8 cellular contexts compared by ENCODE assay signal in the genomic region with DNA sequence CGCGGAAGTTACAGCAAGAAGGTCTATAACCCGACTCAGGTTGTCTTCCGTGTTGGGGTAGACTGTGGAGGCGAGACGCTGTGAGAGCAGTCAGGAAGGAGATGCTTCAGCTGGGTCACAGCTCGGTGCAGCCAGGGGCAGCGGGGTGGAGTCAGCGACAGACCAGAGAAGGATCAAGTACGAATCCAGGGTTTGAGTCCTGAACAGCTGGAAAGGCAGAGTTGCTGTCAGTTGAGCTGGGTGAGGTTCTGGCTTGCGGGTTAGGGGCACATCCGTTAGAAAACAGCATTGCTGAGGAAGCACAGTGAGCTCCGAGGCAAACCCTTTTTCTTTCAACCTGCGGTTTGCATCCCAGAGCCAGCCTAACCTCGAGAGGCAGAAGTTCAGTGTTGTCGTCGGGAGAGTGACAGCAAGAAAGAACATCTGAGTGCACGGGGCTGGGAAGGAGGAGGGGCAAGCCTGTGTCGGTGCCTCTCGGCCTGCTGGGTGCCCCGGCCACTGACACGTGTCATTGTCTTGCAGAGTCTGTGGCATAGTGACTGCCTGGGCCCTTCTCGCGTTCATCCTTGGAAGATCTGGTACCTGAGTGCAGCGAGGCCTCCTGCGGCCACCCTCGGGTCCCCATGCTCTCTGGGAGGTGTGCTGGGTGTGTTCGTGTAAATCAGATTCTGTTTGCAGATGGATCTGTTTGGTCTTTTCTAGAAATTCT. TPM values are rescaled to one million over a fixed set of nuclear protein-coding genes. Genes with fewer than 3 reads are reported as not detected.
DNase-seq lines count a peak whose midpoint lies in the region; ATAC-seq and TF ChIP-seq lines count a peak whose summit lies in the region.

No MANE protein-coding gene starts in this region.

- H3K9me3 Mint-ChIP-seq in CD4-positive, alpha-beta T cell, result no peaks in the 10 kb centered on the region
- H3K9me3 Mint-ChIP-seq in activated B cell treated with CpG ODN at 0.5 μM for 24 hours, result no peaks in the 10 kb centered on the region

- H3K36me3 Mint-ChIP-seq in CD4-positive, alpha-beta T cell (ENCODE audit: low read depth), result no peaks in the 10 kb centered on the region
- H3K36me3 Mint-ChIP-seq in activated B cell treated with CpG ODN at 0.5 μM for 24 hours (ENCODE audit: low read depth), result no peaks in the 10 kb centered on the region

- ATAC-seq in CD4-positive, alpha-beta T cell (ENCODE audit: poor library complexity), result peak; percentile 85
- ATAC-seq in HG02852 (IDR thresholded peaks at IDR 0.05; ENCODE audit: unreplicated experiment), result peak; percentile 58
- peak; percentile 60 for ATAC-seq in activated B cell treated with CpG ODN at 0.5 μM for 24 hours (ENCODE audit: low read depth)
- ATAC-seq in lower lobe of right lung, result peak; percentile 35 to 40
- ATAC-seq in GM18868 (IDR thresholded peaks at IDR 0.05; ENCODE audit: unreplicated experiment), result no peak
- no peak for ATAC-seq in right cardiac atrium

- peak overlapping the region; percentile 81 for H3K27ac Mint-ChIP-seq in CD4-positive, alpha-beta T cell
- H3K27ac Mint-ChIP-seq in activated B cell treated with CpG ODN at 0.5 μM for 24 hours, result no peak overlapping the region

- intact Hi-C loops in CD4-positive, alpha-beta T cell (cut with DNase I, micrococcal nuclease), result no loop called here
- intact Hi-C loops in activated B cell treated with CpG ODN at 0.5 μM for 24 hours (cut with micrococcal nuclease) (no loop called here), lower lobe of right lung (cut with DNase I) (no loop called here), right cardiac atrium (cut with DNase I) (no loop called here)

- 57% methylated on average over 28 of the region's 28 CpGs for WGBS in right cardiac atrium

- no peaks in the 10 kb centered on the region for H3K4me1 ChIP-seq in lower lobe of right lung
- no peaks in the 10 kb centered on the region for H3K4me1 ChIP-seq in right cardiac atrium (ENCODE audit: control insufficient read depth, insufficient read depth, low read length)

- peak in 8 of 10 experiments; percentile 5 to 42 (median 22) for DNase-seq in CD4-positive, alpha-beta T cell
- DNase-seq in activated B cell treated with CpG ODN at 0.5 μM for 24 hours (no peak), lower lobe of right lung (peak; percentile 45), dedifferentiated amniotic fluid mesenchymal stem cell (ENCODE audit: extremely low spot score) (no peak), inferior parietal cortex (ENCODE audit: extremely low spot score) (no peak), right cardiac atrium (no peak)

- H3K27ac ChIP-seq in CD4-positive, alpha-beta T cell (ENCODE audit: low read depth, low read length), result peak overlapping the region; percentile 33
- H3K27ac ChIP-seq in lower lobe of right lung (no peak overlapping the region), right cardiac atrium (ENCODE audit: low read length) (no peak overlapping the region)

- H3K4me1 Mint-ChIP-seq in CD4-positive, alpha-beta T cell (ENCODE audit: low read depth), result peaks cover 30% of the 10 kb centered on the region
- peaks cover 21% of the 10 kb centered on the region for H3K4me1 Mint-ChIP-seq in activated B cell treated with CpG ODN at 0.5 μM for 24 hours

- no peaks in the 10 kb centered on the region for H3K27me3 ChIP-seq in CD4-positive, alpha-beta T cell (ENCODE audit: control insufficient read depth, insufficient read depth, low read length)
- H3K27me3 ChIP-seq in lower lobe of right lung (ENCODE audit: low read depth), result peaks cover 6% of the 10 kb centered on the region
- H3K27me3 ChIP-seq in right cardiac atrium (ENCODE audit: control insufficient read depth, insufficient read depth), result no peaks in the 10 kb centered on the region

- POLR2A ChIA-PET in CD4-positive, alpha-beta T cell (lab: Charles Lee), result interaction anchor here (0.6 to 3.4 kb wide), 6 partner anchors 13 to 951 kb away, joined by 3 to 37 read pairs (median 4); partner anchors contain the start of genes MRPL18, TCP1 and WTAP
- POLR2A ChIA-PET in activated B cell treated with CpG ODN at 0.5 μM for 24 hours (lab: Charles Lee), result no interaction called here

- H3K36me3 ChIP-seq in lower lobe of right lung, result no peaks in the 10 kb centered on the region

- CTCF ChIA-PET in CD4-positive, alpha-beta T cell (lab: Charles Lee), result interaction anchor here (1.4 kb wide), 1 partner anchor 129 kb away, joined by 3 read pairs; no protein-coding TSS in a partner anchor
- CTCF ChIA-PET in activated B cell treated with CpG ODN at 0.5 μM for 24 hours (lab: Charles Lee), result no interaction called here

- no peak for TF ChIP-seq CTCF in CD4-positive, alpha-beta T cell (IDR thresholded peaks at IDR 0.05)
- TF ChIP-seq CTCF in activated B cell treated with CpG ODN at 0.5 μM for 24 hours (IDR thresholded peaks at IDR 0.05), result no peak
- no peak for TF ChIP-seq CTCF in lower lobe of right lung (IDR thresholded peaks at IDR 0.05)

- H3K4me3 ChIP-seq in lower lobe of right lung, result no peak overlapping the region
- H3K4me3 ChIP-seq in right cardiac atrium (ENCODE audit: low read length), result no peak overlapping the region

- H3K27me3 Mint-ChIP-seq in CD4-positive, alpha-beta T cell, result no peaks in the 10 kb centered on the region
- no peaks in the 10 kb centered on the region for H3K27me3 Mint-ChIP-seq in activated B cell treated with CpG ODN at 0.5 μM for 24 hours

- no peaks in the 10 kb centered on the region for H3K9me3 ChIP-seq in CD4-positive, alpha-beta T cell (ENCODE audit: control insufficient read depth, low read length)
- H3K9me3 ChIP-seq in lower lobe of right lung (no peaks in the 10 kb centered on the region), right cardiac atrium (ENCODE audit: control insufficient read depth, low read length) (no peaks in the 10 kb centered on the region)

- H3K4me3 Mint-ChIP-seq in CD4-positive, alpha-beta T cell, result peak overlapping the region; percentile 83
- H3K4me3 Mint-ChIP-seq in activated B cell treated with CpG ODN at 0.5 μM for 24 hours, result peak overlapping the region; percentile 69

RNA-seq across cellular contexts. Expression of gene PNLDC1, which starts 20.0 kb away (rescaled TPM):
- under 1 TPM in 1 of 2 experiments, not detected in 1; 0.14 TPM for total RNA-seq in CD4-positive, alpha-beta T cell
- total RNA-seq in activated B cell treated with CpG ODN at 0.5 μM for 24 hours (0.24 TPM in 1 of 2 replicates, not detected in the other), lower lobe of right lung (0.27 TPM), right cardiac atrium (under 1 TPM in 2 of 4 donors, not detected in 2; 0.24 to 0.31 TPM)
- 0.43 TPM for polyA plus RNA-seq in right cardiac atrium

RNA-seq across cellular contexts. Expression of gene MRPL18, which starts 29.8 kb away (rescaled TPM):
- total RNA-seq in CD4-positive, alpha-beta T cell, result 10 to 100 TPM in 1 of 2 experiments, 1 to 10 TPM in 1; 9.8 to 10.2 TPM
- 44.7 and 47.7 TPM in 2 replicates for total RNA-seq in activated B cell treated with CpG ODN at 0.5 μM for 24 hours
- total RNA-seq in lower lobe of right lung, result 47.8 TPM
- total RNA-seq in right cardiac atrium, result 10 to 100 TPM; 56.7 to 67.7 (median 63.5) TPM
- 107 TPM for polyA plus RNA-seq in right cardiac atrium

RNA-seq across cellular contexts. Expression of gene TCP1, which starts 30.7 kb away (rescaled TPM):
- 100 to 1,000 TPM; 212 to 216 TPM for total RNA-seq in CD4-positive, alpha-beta T cell
- 181 and 199 TPM in 2 replicates for total RNA-seq in activated B cell treated with CpG ODN at 0.5 μM for 24 hours
- total RNA-seq in lower lobe of right lung, result 112 TPM
- total RNA-seq in right cardiac atrium, result 100 to 1,000 TPM; 134 to 161 (median 145) TPM
- polyA plus RNA-seq in right cardiac atrium, result 123 TPM

RNA-seq across cellular contexts. Expression of gene ACAT2, which starts 58.2 kb away (rescaled TPM):
- total RNA-seq in CD4-positive, alpha-beta T cell, result 10 to 100 TPM; 21.4 to 25.8 TPM
- total RNA-seq in activated B cell treated with CpG ODN at 0.5 μM for 24 hours, result 82.0 and 87.9 TPM in 2 replicates
- total RNA-seq in lower lobe of right lung, result 42.4 TPM
- 1 to 10 TPM; 4.7 to 7.9 (median 5.1) TPM for total RNA-seq in right cardiac atrium
- polyA plus RNA-seq in right cardiac atrium, result 6.0 TPM

Comparison
In these comparisons a context has a peak if more than half of its experiments do, and no peak if none do; other contexts are left out.
1. ATAC-seq: peak in CD4-positive, alpha-beta T cell (single experiment), HG02852 (single experiment), activated B cell treated with CpG ODN at 0.5 μM for 24 hours (single experiment) and lower lobe of right lung (2 of 2); none in GM18868 (single experiment) and right cardiac atrium (0 of 2).
2. DNase-seq: peak in CD4-positive, alpha-beta T cell (8 of 10) and lower lobe of right lung (single experiment); none in activated B cell treated with CpG ODN at 0.5 μM for 24 hours (single experiment), dedifferentiated amniotic fluid mesenchymal stem cell (single experiment), inferior parietal cortex (single experiment) and right cardiac atrium (0 of 3).